Comparison of ENCODE assay signal across 8 cellular contexts in the genomic region with DNA sequence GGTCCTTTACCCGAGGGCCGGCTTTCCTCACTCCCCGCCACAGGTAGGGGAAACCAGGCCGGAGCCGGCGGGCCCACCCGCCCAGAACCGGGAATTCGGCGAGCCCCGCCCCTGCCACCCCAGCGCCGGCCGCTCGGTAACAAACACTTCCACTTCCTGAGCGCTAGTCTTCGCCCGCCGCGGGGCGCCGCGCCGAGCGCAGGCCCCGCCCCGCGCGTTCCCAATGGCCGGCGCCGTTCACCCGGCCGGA. TPM values are rescaled to one million over a fixed set of nuclear protein-coding genes. Genes with fewer than 3 reads are reported as not detected.
DNase-seq lines count a peak whose midpoint lies in the region; TF ChIP-seq lines count a peak whose summit lies in the region.

No MANE protein-coding gene starts in this region.

- peaks cover 11% of the 10 kb centered on the region for H3K4me1 ChIP-seq in H9 (ENCODE audit: insufficient read depth, low read length)
- H3K4me1 ChIP-seq in ascending aorta: peaks cover 4 to 15% of the 10 kb centered on the region in 2 donors
- H3K4me1 ChIP-seq in mononuclear cell (ENCODE audit: insufficient read depth, low read length): peaks cover 84% of the 10 kb centered on the region

- H3K9me3 Mint-ChIP-seq in H9: no peaks in the 10 kb centered on the region

- H2AFZ ChIP-seq in H9 (ENCODE audit: low read length): no peak overlapping the region

- no peak overlapping the region for H3K4me2 ChIP-seq in H9 (ENCODE audit: insufficient read depth, insufficient read length, low read length)

- H3K27me3 ChIP-seq in AG04450 (ENCODE audit: control insufficient read depth, insufficient read depth, low read length): peaks cover 4% of the 10 kb centered on the region
- no peaks in the 10 kb centered on the region for H3K27me3 ChIP-seq in H9 (ENCODE audit: insufficient read depth, low read length)
- no peaks in the 10 kb centered on the region for H3K27me3 ChIP-seq in ascending aorta
- H3K27me3 ChIP-seq in mononuclear cell (ENCODE audit: insufficient read depth, low read length): no peaks in the 10 kb centered on the region

- no peak overlapping the region for H2BK15ac ChIP-seq in H9 (ENCODE audit: low read depth, low read length)

- intact Hi-C loops in ascending aorta (cut with DNase I): loop anchor here (1.0 to 5.0 kb wide), 2 partner anchors 28 to 296 kb away; partner anchors contain the start of gene NAT9

- no peak overlapping the region for H3K23ac ChIP-seq in H9 (ENCODE audit: insufficient read length, low read depth, low read length)

- no peak overlapping the region for H2BK20ac ChIP-seq in H9 (ENCODE audit: low read depth, low read length, poor library complexity, severe bottlenecking)

- H4K5ac ChIP-seq in H9 (ENCODE audit: insufficient read length, low read depth, low read length): no peak overlapping the region

- peaks cover 9% of the 10 kb centered on the region for H3K23me2 ChIP-seq in H9 (ENCODE audit: insufficient read length, low read depth, low read length, poor library complexity, severe bottlenecking)

- H3K79me2 ChIP-seq in H9 (ENCODE audit: insufficient read depth, low read length): peaks cover 9% of the 10 kb centered on the region; the same call in 1 of the 2 replicates

- H3K27me3 Mint-ChIP-seq in H9 (ENCODE audit: low read depth): peaks cover 9% of the 10 kb centered on the region

- H3K36me3 Mint-ChIP-seq in H9 (ENCODE audit: insufficient read depth in 1 of 3, low read depth in 3 of 3): peaks cover 12 to 24% (median 17%) of the 10 kb centered on the region in 3 experiments

- no peak overlapping the region for H3K18ac ChIP-seq in H9 (ENCODE audit: insufficient read length, low read depth, low read length)

- no peak overlapping the region for H3K27ac Mint-ChIP-seq in H9

- CTCF ChIA-PET in AG04450 (lab: Charles Lee): interaction anchor here (4.5 kb wide), 1 partner anchor 24 kb away, joined by 75 read pairs; no protein-coding TSS in a partner anchor

- no peak overlapping the region for H2BK120ac ChIP-seq in H9 (ENCODE audit: low read depth, low read length, poor library complexity, severe bottlenecking)

- H3K9ac ChIP-seq in H9 (ENCODE audit: extremely low read depth, insufficient read length, low read length): no peak overlapping the region

- H3K14ac ChIP-seq in H9 (ENCODE audit: insufficient read depth, low read length): no peak overlapping the region

- H3K4ac ChIP-seq in H9 (ENCODE audit: low read depth, low read length): no peak overlapping the region

- no peak overlapping the region for H3T11ph ChIP-seq in H9 (ENCODE audit: low read length)

- no peaks in the 10 kb centered on the region for H4K20me1 ChIP-seq in H9 (ENCODE audit: control insufficient read depth, insufficient read depth, insufficient read length)

- H4K91ac ChIP-seq in H9 (ENCODE audit: insufficient read length, low read depth, low read length): no peak overlapping the region

- H4K8ac ChIP-seq in H9 (replicated peaks; ENCODE audit: insufficient read length, low read depth, low read length): no peak overlapping the region

- H3K4me3 ChIP-seq in AG04450 (ENCODE audit: low read depth, low read length) (peak overlapping the region; percentile 56), ascending aorta (peak overlapping the region; percentile 92 to 99), mononuclear cell (ENCODE audit: low read length) (peak overlapping the region; percentile 98)

- H3K9me3 ChIP-seq in AG04450 (ENCODE audit: control insufficient read depth, insufficient read depth, low read length) (no peaks in the 10 kb centered on the region; the same call in 1 of the 2 replicates), H9 (ENCODE audit: control insufficient read depth, low read depth, low read length) (no peaks in the 10 kb centered on the region), ascending aorta (no peaks in the 10 kb centered on the region), mononuclear cell (ENCODE audit: low read depth, low read length) (no peaks in the 10 kb centered on the region)

- no peak overlapping the region for H3K27ac ChIP-seq in AG04450 (ENCODE audit: low read depth, low read length)
- H3K27ac ChIP-seq in H9 (ENCODE audit: insufficient read length, low read depth, low read length): no peak overlapping the region
- H3K27ac ChIP-seq in ascending aorta: peak overlapping the region; percentile 64 to 71

- H3K36me3 ChIP-seq in ascending aorta: no peaks in the 10 kb centered on the region

- WGBS in H9 (ENCODE audit: extremely low coverage, insufficient read length, low lambda C conversion rate): no CpG with 5 or more reads among the region's 34 CpGs

- H2BK12ac ChIP-seq in H9 (ENCODE audit: insufficient read length, low read depth, low read length): no peak overlapping the region

- H3K4me3 Mint-ChIP-seq in H9: peak overlapping the region in 1 of 2 experiments; percentile 53; a peak in 3 of 5 replicates

- POLR2A ChIA-PET in AG04450 (lab: Yijun Ruan, JAX): no interaction called here

- H3K56ac ChIP-seq in H9 (ENCODE audit: insufficient read length, low read depth, low read length): no peak overlapping the region

- TF ChIP-seq CTCF in AG04450 (IDR thresholded peaks at IDR 0.05; ENCODE audit: low read depth, low read length) (no peak), H9 (conservative IDR thresholded peaks at IDR 0.05) (no peak), ascending aorta (IDR thresholded peaks at IDR 0.05) (peak in 1 of 3 experiments; percentile 14)

- H3K4me1 Mint-ChIP-seq in H9: peaks cover 56 to 63% of the 10 kb centered on the region in 2 experiments

- peaks cover 2% of the 10 kb centered on the region for H3K79me1 ChIP-seq in H9 (ENCODE audit: insufficient read depth, low read depth, low read length, poor library complexity, severe bottlenecking)

- H2BK5ac ChIP-seq in H9 (ENCODE audit: insufficient read length, low read length): no peak overlapping the region

- no peak for DNase-seq in AG04450 (ENCODE audit: low read depth, low spot score)
- DNase-seq in H9: peak; percentile 98
- DNase-seq in ascending aorta (ENCODE audit: low spot score in 2 of 2): no peak
- no peak for DNase-seq in ecto neural progenitor cell (ENCODE audit: low spot score)
- no peak for DNase-seq in NCI-H1436 treated with DMSO at 0.1 percent for 48 hours (lab: John Stamatoyannopoulos, UW)
- no peak for DNase-seq in middle frontal gyrus (ENCODE audit: extremely low spot score, low spot score)
- DNase-seq in midbrain (lab: John Stamatoyannopoulos, UW): no peak

- H2AK5ac ChIP-seq in H9 (ENCODE audit: insufficient read length, low read length): no peak overlapping the region

RNA-seq across cellular contexts. Expression of gene NHERF1, which starts 0.2 kb away (rescaled TPM):
- polyA plus RNA-seq in AG04450 (2011; rRNA removed): 10.4 and 10.5 TPM in 2 replicates
- polyA minus RNA-seq in AG04450 (2011; rRNA and poly(A)+ RNA removed): 10.9 and 11.5 TPM in 2 replicates
- total RNA-seq in H9 (2021): 74.4 and 78.7 TPM in 2 replicates
- total RNA-seq in ascending aorta: 81.8 TPM
- 62.9 TPM for total RNA-seq in mononuclear cell

RNA-seq across cellular contexts. Expression of gene RAB37, which starts 11.1 kb away (rescaled TPM):
- polyA plus RNA-seq in AG04450 (2011; rRNA removed): 0.16 and 0.21 TPM in 2 replicates
- polyA minus RNA-seq in AG04450 (2011; rRNA and poly(A)+ RNA removed): not detected in 2 replicates
- 2.5 and 3.6 TPM in 2 replicates for total RNA-seq in H9 (2021)
- total RNA-seq in ascending aorta: 0.32 TPM
- 21.8 TPM for total RNA-seq in mononuclear cell

RNA-seq across cellular contexts. Expression of gene NAT9, which starts 27.9 kb away (rescaled TPM):
- 33.6 and 37.3 TPM in 2 replicates for polyA plus RNA-seq in AG04450 (2011; rRNA removed)
- 53.9 and 68.9 TPM in 2 replicates for polyA minus RNA-seq in AG04450 (2011; rRNA and poly(A)+ RNA removed)
- total RNA-seq in H9 (2021) (53.5 and 63.5 TPM in 2 replicates), ascending aorta (13.3 TPM), mononuclear cell (14.9 TPM)

RNA-seq across cellular contexts. Expression of gene CD300LF, which starts 35.5 kb away (rescaled TPM):
- not detected in 2 replicates for polyA plus RNA-seq in AG04450 (2011; rRNA removed)
- polyA minus RNA-seq in AG04450 (2011; rRNA and poly(A)+ RNA removed): not detected in 2 replicates
- total RNA-seq in H9 (2021) (not detected in 2 replicates), ascending aorta (not detected), mononuclear cell (20.5 TPM)

Comparison
In these comparisons a context has a peak if more than half of its experiments do, and no peak if none do; other contexts are left out.
1. H3K27ac ChIP-seq: peak in ascending aorta (2 of 2); none in AG04450 (single experiment) and H9 (single experiment).
2. Peak in every context shown above with its lines, with median percentiles within 50 percentile points of each other: H3K4me3 ChIP-seq.